In genomic region chr21:34037009-34037408, GRCh38 we compare ENCODE assay signal across 24 cellular contexts.
"Had no signal": no experiment of that assay in that cellular context is flagged by ENCODE, and none has a peak within 500 bp of the region (broad histone marks: within the 10 kb centered on the region; RNA-seq: fewer than 3 reads in every experiment).

No MANE protein-coding gene starts in this region.

- H3K9me3 Mint-ChIP-seq: activated naive CD4-positive, alpha-beta T cell treated with anti-CD3 and anti-CD28 coated beads for 36 hours; nephron; stimulated activated naive B cell treated with anti-CD40 and anti-IgM and Interleukin-4, amounts not matched to agents 10 μg/mL and 1 μg/mL and 100 μg/mL, for 72 hours had no signal

- H3K27me3 Mint-ChIP-seq: activated CD4-positive, alpha-beta T cell treated with anti-CD3 and anti-CD28 coated beads for 36 hours; activated naive CD8-positive, alpha-beta T cell treated with anti-CD3 and anti-CD28 coated beads, Interleukin-2, amount 10 ng/mL, durations not matched to agents 7 days and 5 days had no signal

- H3K4me3 ChIP-seq: ascending aorta, esophagus muscularis mucosa, heart right ventricle, ovary, prostate gland, sigmoid colon, stomach, suprapubic skin, tibial nerve had no signal

- H3K36me3 Mint-ChIP-seq: memory B cell; stimulated activated naive B cell treated with anti-CD40 and anti-IgM and Interleukin-4, amounts not matched to agents 10 μg/mL and 1 μg/mL and 100 μg/mL, for 72 hours had no signal

- H3K36me3 ChIP-seq: ascending aorta, brain microvascular endothelial cell, esophagus muscularis mucosa, heart right ventricle, ovary, prostate gland, sigmoid colon, stomach, suprapubic skin, tibial nerve had no signal

- H3K27ac Mint-ChIP-seq: activated CD4-positive, alpha-beta T cell treated with anti-CD3 and anti-CD28 coated beads for 36 hours; activated naive CD4-positive, alpha-beta T cell treated with anti-CD3 and anti-CD28 coated beads for 36 hours; activated naive CD8-positive, alpha-beta T cell treated with anti-CD3 and anti-CD28 coated beads, Interleukin-2, amount 10 ng/mL, durations not matched to agents 7 days and 5 days; memory B cell; nephron; stimulated activated naive B cell treated with anti-CD40 and anti-IgM and Interleukin-4, amounts not matched to agents 10 μg/mL and 1 μg/mL and 100 μg/mL, for 72 hours had no signal

- DNase-seq: activated CD4-positive, alpha-beta T cell treated with anti-CD3 and anti-CD28 coated beads for 36 hours; activated CD4-positive, CD25-positive, alpha-beta regulatory T cell; activated effector memory CD4-positive, alpha-beta T cell treated with Interleukin-2 at 50 U/mL for 16 hours; activated naive CD4-positive, alpha-beta T cell treated with anti-CD3 and anti-CD28 coated beads for 36 hours; activated naive CD8-positive, alpha-beta T cell treated with anti-CD3 and anti-CD28 coated beads, Interleukin-2, amount 10 ng/mL, durations not matched to agents 7 days and 5 days; activated T-cell treated with anti-CD3 and anti-CD28 coated beads for 4 hours; foreskin melanocyte; heart right ventricle; left ventricle myocardium superior; ovary; retina; sigmoid colon; stimulated activated CD4-positive, alpha-beta T cell treated with anti-CD3 and anti-CD28 coated beads, Interleukin-15, amount 100 ng/mL, for 24 hours; stimulated activated CD4-positive, alpha-beta T cell treated with anti-CD3 and anti-CD28 coated beads, Interleukin-2, amount 100 ng/mL, for 24 hours; stimulated activated naive B cell treated with anti-CD40 and anti-IgM and Interleukin-4, amounts not matched to agents 10 μg/mL and 1 μg/mL and 100 μg/mL, for 72 hours; stomach had no signal

- H3K9me3 ChIP-seq: ascending aorta, esophagus muscularis mucosa, heart right ventricle, ovary, prostate gland, sigmoid colon, stomach, suprapubic skin, tibial nerve had no signal

- H3K4me3 Mint-ChIP-seq: activated CD4-positive, alpha-beta T cell treated with anti-CD3 and anti-CD28 coated beads for 36 hours; activated naive CD4-positive, alpha-beta T cell treated with anti-CD3 and anti-CD28 coated beads for 36 hours; activated naive CD8-positive, alpha-beta T cell treated with anti-CD3 and anti-CD28 coated beads, Interleukin-2, amount 10 ng/mL, durations not matched to agents 7 days and 5 days; memory B cell; nephron; stimulated activated naive B cell treated with anti-CD40 and anti-IgM and Interleukin-4, amounts not matched to agents 10 μg/mL and 1 μg/mL and 100 μg/mL, for 72 hours had no signal

- H3K4me1 ChIP-seq: esophagus muscularis mucosa, heart right ventricle, prostate gland, sigmoid colon, stomach had no signal

- ATAC-seq: activated CD4-positive, alpha-beta T cell treated with anti-CD3 and anti-CD28 coated beads for 36 hours; heart right ventricle; left ventricle myocardium superior; stimulated activated naive B cell treated with anti-CD40 and anti-IgM and Interleukin-4, amounts not matched to agents 10 μg/mL and 1 μg/mL and 100 μg/mL, for 72 hours had no signal

- H3K27ac ChIP-seq: ascending aorta, brain microvascular endothelial cell, esophagus muscularis mucosa, heart right ventricle, ovary, prostate gland, sigmoid colon, stomach, suprapubic skin, tibial nerve had no signal

- H3K27me3 ChIP-seq: ascending aorta, brain microvascular endothelial cell, ovary, sigmoid colon, suprapubic skin, tibial nerve had no signal
